Comparison of ENCODE assay signal across 11 cellular contexts in the genomic region with DNA sequence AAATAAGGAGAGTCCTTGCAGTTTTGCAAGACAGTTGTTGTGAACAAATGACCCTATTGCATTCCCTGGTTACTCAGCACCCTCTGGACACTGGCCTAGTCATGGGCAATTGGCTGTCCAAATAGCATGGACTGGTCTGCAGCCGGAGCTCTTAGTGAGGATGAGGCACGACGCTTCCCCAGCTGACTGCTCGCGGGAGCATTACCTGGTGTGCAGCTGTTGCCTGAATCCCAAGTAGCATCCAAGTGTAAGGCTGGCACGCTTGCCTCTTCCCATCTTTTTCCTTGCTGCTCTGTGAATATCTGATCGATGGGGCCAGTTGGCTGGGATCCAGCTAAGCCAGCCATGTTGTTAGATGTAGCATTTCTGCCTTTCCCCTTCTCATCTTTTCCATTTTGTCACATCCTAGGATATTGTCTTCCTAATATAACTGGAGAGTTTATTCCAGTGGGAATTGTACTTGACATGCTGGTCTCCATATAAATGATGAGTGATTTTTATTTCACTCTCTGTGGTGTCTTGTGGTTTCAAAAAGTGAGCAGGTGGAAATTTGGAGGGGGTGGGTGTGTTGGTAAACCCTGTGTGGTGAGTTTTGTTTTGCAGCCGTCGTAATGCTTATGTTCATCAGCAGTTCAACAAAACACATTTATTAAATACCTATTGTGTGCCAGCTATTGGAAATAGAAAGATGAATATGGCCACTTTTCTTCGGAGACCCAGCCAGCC.
DNase-seq lines count a peak whose midpoint lies in the region; ATAC-seq and TF ChIP-seq lines count a peak whose summit lies in the region.
"Had no signal": no experiment of that assay in that cellular context is flagged by ENCODE, and none has a peak within 500 bp of the region (broad histone marks: within the 10 kb centered on the region; RNA-seq: fewer than 3 reads in every experiment).

No MANE protein-coding gene starts in this region.

- H3K9me3 Mint-ChIP-seq in activated CD4-positive, alpha-beta memory T cell treated with anti-CD3 and anti-CD28 coated beads for 36 hours, result no peaks in the 10 kb centered on the region
- no peaks in the 10 kb centered on the region for H3K9me3 Mint-ChIP-seq in activated CD4-positive, alpha-beta memory T cell treated with anti-CD3 and anti-CD28 coated beads, Interleukin-2, amount 10 ng/mL, durations not matched to agents 7 days and 5 days
- no peaks in the 10 kb centered on the region for H3K9me3 Mint-ChIP-seq in osteocyte (ENCODE audit: unreplicated experiment)

- no peaks in the 10 kb centered on the region for H3K27me3 Mint-ChIP-seq in activated CD4-positive, alpha-beta memory T cell treated with anti-CD3 and anti-CD28 coated beads for 36 hours
- no peaks in the 10 kb centered on the region for H3K27me3 Mint-ChIP-seq in activated CD4-positive, alpha-beta memory T cell treated with anti-CD3 and anti-CD28 coated beads, Interleukin-2, amount 10 ng/mL, durations not matched to agents 7 days and 5 days
- no peaks in the 10 kb centered on the region for H3K27me3 Mint-ChIP-seq in osteocyte (ENCODE audit: unreplicated experiment)

- peaks cover 24% of the 10 kb centered on the region for H3K36me3 Mint-ChIP-seq in activated CD4-positive, alpha-beta memory T cell treated with anti-CD3 and anti-CD28 coated beads for 36 hours
- H3K36me3 Mint-ChIP-seq in activated CD4-positive, alpha-beta memory T cell treated with anti-CD3 and anti-CD28 coated beads, Interleukin-2, amount 10 ng/mL, durations not matched to agents 7 days and 5 days (ENCODE audit: low read depth), result peaks cover 32% of the 10 kb centered on the region
- peaks cover 10% of the 10 kb centered on the region for H3K36me3 Mint-ChIP-seq in osteocyte (ENCODE audit: unreplicated experiment)

- H3K4me3 ChIP-seq in epithelial cell of proximal tubule (ENCODE audit: low read depth, low read length), result no peak overlapping the region

- peaks cover 46% of the 10 kb centered on the region for H3K4me1 Mint-ChIP-seq in activated CD4-positive, alpha-beta memory T cell treated with anti-CD3 and anti-CD28 coated beads for 36 hours (ENCODE audit: low read depth)
- H3K4me1 Mint-ChIP-seq in activated CD4-positive, alpha-beta memory T cell treated with anti-CD3 and anti-CD28 coated beads, Interleukin-2, amount 10 ng/mL, durations not matched to agents 7 days and 5 days, result peaks cover 6% of the 10 kb centered on the region
- peaks cover 3% of the 10 kb centered on the region for H3K4me1 Mint-ChIP-seq in osteocyte (ENCODE audit: unreplicated experiment)

- ATAC-seq in HG03460 (IDR thresholded peaks at IDR 0.05; ENCODE audit: unreplicated experiment), result no peak
- ATAC-seq: esophagus mucosa had no signal

- H3K4me3 Mint-ChIP-seq in activated CD4-positive, alpha-beta memory T cell treated with anti-CD3 and anti-CD28 coated beads for 36 hours, result no peak overlapping the region
- no peak overlapping the region for H3K4me3 Mint-ChIP-seq in activated CD4-positive, alpha-beta memory T cell treated with anti-CD3 and anti-CD28 coated beads, Interleukin-2, amount 10 ng/mL, durations not matched to agents 7 days and 5 days
- H3K4me3 Mint-ChIP-seq in osteocyte (ENCODE audit: unreplicated experiment), result no peak overlapping the region

- POLR2A ChIA-PET in activated CD4-positive, alpha-beta memory T cell treated with anti-CD3 and anti-CD28 coated beads for 36 hours (lab: Charles Lee), result no interaction called here
- POLR2A ChIA-PET in activated CD4-positive, alpha-beta memory T cell treated with anti-CD3 and anti-CD28 coated beads, Interleukin-2, amount 10 ng/mL, durations not matched to agents 7 days and 5 days (lab: Charles Lee), result no interaction called here
- POLR2A ChIA-PET in HEK293T (lab: Yijun Ruan, JAX), result no interaction called here

- intact Hi-C loops in activated CD4-positive, alpha-beta memory T cell treated with anti-CD3 and anti-CD28 coated beads for 36 hours (cut with micrococcal nuclease), result no loop called here
- intact Hi-C loops in posterior vena cava (cut with DNase I), result no loop called here

- no peak overlapping the region for H3K27ac Mint-ChIP-seq in activated CD4-positive, alpha-beta memory T cell treated with anti-CD3 and anti-CD28 coated beads for 36 hours
- H3K27ac Mint-ChIP-seq in activated CD4-positive, alpha-beta memory T cell treated with anti-CD3 and anti-CD28 coated beads, Interleukin-2, amount 10 ng/mL, durations not matched to agents 7 days and 5 days, result no peak overlapping the region
- H3K27ac Mint-ChIP-seq in osteocyte (ENCODE audit: unreplicated experiment), result no peak overlapping the region

- peak; percentile 22 for DNase-seq in activated CD4-positive, alpha-beta memory T cell treated with anti-CD3 and anti-CD28 coated beads for 36 hours
- DNase-seq in activated CD4-positive, alpha-beta memory T cell treated with anti-CD3 and anti-CD28 coated beads, Interleukin-2, amount 10 ng/mL, durations not matched to agents 7 days and 5 days, result no peak
- DNase-seq in NCI-H187 treated with DMSO at 0.1 percent for 48 hours (lab: John Stamatoyannopoulos, UW) (peak; percentile 79), epithelial cell of proximal tubule (ENCODE audit: low read depth) (peak; percentile 82), posterior vena cava (ENCODE audit: low spot score) (peak; percentile 70), HEK293T (ENCODE audit: extremely low spot score) (no peak), osteocyte (ENCODE audit: extremely low spot score, unreplicated experiment) (no peak)
- DNase-seq: cerebellar nuclear complex, NCI-H1092 treated with DMSO at 0.1 percent for 48 hours had no signal

- CTCF ChIA-PET in activated CD4-positive, alpha-beta memory T cell treated with anti-CD3 and anti-CD28 coated beads for 36 hours (lab: Charles Lee), result no interaction called here
- CTCF ChIA-PET in activated CD4-positive, alpha-beta memory T cell treated with anti-CD3 and anti-CD28 coated beads, Interleukin-2, amount 10 ng/mL, durations not matched to agents 7 days and 5 days (lab: Charles Lee), result no interaction called here
- CTCF ChIA-PET in HEK293T (lab: Yijun Ruan, JAX), result no interaction called here

- TF ChIP-seq CTCF in epithelial cell of proximal tubule (conservative IDR thresholded peaks at IDR 0.05; ENCODE audit: low read depth, low read length), result no peak
- TF ChIP-seq CTCF in osteocyte (IDR thresholded peaks at IDR 0.05), result no peak

TF ChIP-seq in HEK293T, 16 proteins besides CTCF, POLR2A, EP300 and RAD21:
- TF ChIP-seq LEF1 (IDR thresholded peaks at IDR 0.05; ENCODE audit: borderline replicate concordance) (no peak), TARDBP (IDR thresholded peaks at IDR 0.05) (no peak), FOXK2 (IDR thresholded peaks at IDR 0.05) (no peak), FOXA1 (IDR thresholded peaks at IDR 0.05) (no peak), ZNF384 (IDR thresholded peaks at IDR 0.05) (no peak), ELF4 (IDR thresholded peaks at IDR 0.05) (no peak), L3MBTL2 (conservative IDR thresholded peaks at IDR 0.05) (no peak), SUZ12 (IDR thresholded peaks at IDR 0.05) (no peak), FOXM1 (IDR thresholded peaks at IDR 0.05; ENCODE audit: borderline replicate concordance) (no peak), SP1 (IDR thresholded peaks at IDR 0.05) (no peak)

Comparison
In these comparisons a context has a peak if more than half of its experiments do, and no peak if none do; other contexts are left out.
1. DNase-seq: peak in activated CD4-positive, alpha-beta memory T cell treated with anti-CD3 and anti-CD28 coated beads for 36 hours (single experiment), NCI-H187 treated with DMSO at 0.1 percent for 48 hours (single experiment), epithelial cell of proximal tubule (single experiment) and posterior vena cava (single experiment); none in activated CD4-positive, alpha-beta memory T cell treated with anti-CD3 and anti-CD28 coated beads, Interleukin-2, amount 10 ng/mL, durations not matched to agents 7 days and 5 days (single experiment), HEK293T (single experiment) and osteocyte (single experiment).